ENCODE assay signal across 1 cellular context in genomic region chr1:11804666-11805453, GRCh38.
TF ChIP-seq lines count a peak whose summit lies in the region.

No MANE protein-coding gene starts in this region.

TF ChIP-seq in GM12878, 131 proteins besides CTCF, POLR2A, EP300 and RAD21:
- peak in 1 of 2 experiments; percentile 62; a peak in 2 of 3 replicates for TF ChIP-seq EGR1 (IDR thresholded peaks at IDR 0.05; ENCODE audit: borderline replicate concordance in 1 of 2, low read depth in 2 of 2, low read length in 2 of 2)
- no peak for TF ChIP-seq BACH1 (IDR thresholded peaks at IDR 0.05; ENCODE audit: borderline replicate concordance)
- TF ChIP-seq PML (IDR thresholded peaks at IDR 0.05; ENCODE audit: low read length) = peak; percentile 8; the same call in 1 of the 2 replicates
- no peak for TF ChIP-seq FOXM1 (IDR thresholded peaks at IDR 0.05; ENCODE audit: low read depth, low read length)
